In genomic region chr1:151222130-151222529, GRCh38 we compare ENCODE assay signal across 19 cellular contexts. TPM values are rescaled to one million over a fixed set of nuclear protein-coding genes. Genes with fewer than 3 reads are reported as not detected.
DNase-seq lines count a peak whose midpoint lies in the region; ATAC-seq and TF ChIP-seq lines count a peak whose summit lies in the region.
"Had no signal": no experiment of that assay in that cellular context is flagged by ENCODE, and none has a peak within 500 bp of the region (broad histone marks: within the 10 kb centered on the region; RNA-seq: fewer than 3 reads in every experiment).

No MANE protein-coding gene starts in this region.

- TF ChIP-seq CTCF in fibroblast of the aortic adventitia (IDR thresholded peaks at IDR 0.05; ENCODE audit: insufficient read depth, low read length), result no peak

- peaks cover 10% of the 10 kb centered on the region for H3K4me1 Mint-ChIP-seq in stimulated activated effector memory CD8-positive, alpha-beta T cell treated with anti-CD3 and anti-CD28 coated beads, Interleukin-12 subunit alpha, Interleukin-12 subunit beta, amount 100 ng/mL, for 72 hours

- no peaks in the 10 kb centered on the region for H3K9me3 ChIP-seq in SK-N-MC (ENCODE audit: low read depth, low read length)
- H3K9me3 ChIP-seq: ascending aorta, mucosa of descending colon, sigmoid colon had no signal

- H3K27ac ChIP-seq in SK-N-MC, result peak overlapping the region; percentile 13; the same call in 1 of the 2 replicates
- H3K27ac ChIP-seq: 22Rv1, ascending aorta, sigmoid colon had no signal

- no peak overlapping the region for H3K4me3 Mint-ChIP-seq in stimulated activated effector memory CD8-positive, alpha-beta T cell treated with anti-CD3 and anti-CD28 coated beads, Interleukin-12 subunit alpha, Interleukin-12 subunit beta, amount 100 ng/mL, for 72 hours
- H3K4me3 Mint-ChIP-seq: CD4-positive, CD25-positive, alpha-beta regulatory T cell had no signal

- H3K4me3 ChIP-seq in SK-N-MC, result no peak overlapping the region
- H3K4me3 ChIP-seq in fibroblast of the aortic adventitia (ENCODE audit: low read depth, low read length), result no peak overlapping the region
- H3K4me3 ChIP-seq: ascending aorta, mucosa of descending colon, sigmoid colon had no signal

- peaks cover 87% of the 10 kb centered on the region for H3K36me3 Mint-ChIP-seq in stimulated activated effector memory CD8-positive, alpha-beta T cell treated with anti-CD3 and anti-CD28 coated beads, Interleukin-12 subunit alpha, Interleukin-12 subunit beta, amount 100 ng/mL, for 72 hours

- peak overlapping the region; percentile 34 for H3K27ac Mint-ChIP-seq in stimulated activated effector memory CD8-positive, alpha-beta T cell treated with anti-CD3 and anti-CD28 coated beads, Interleukin-12 subunit alpha, Interleukin-12 subunit beta, amount 100 ng/mL, for 72 hours

- no peak overlapping the region for H3K9ac ChIP-seq in SK-N-MC (ENCODE audit: insufficient read length)

- peaks cover 41% of the 10 kb centered on the region for H3K36me3 ChIP-seq in SK-N-MC (ENCODE audit: insufficient read depth, low read length)

- no peaks in the 10 kb centered on the region for H3K9me3 Mint-ChIP-seq in stimulated activated effector memory CD8-positive, alpha-beta T cell treated with anti-CD3 and anti-CD28 coated beads, Interleukin-12 subunit alpha, Interleukin-12 subunit beta, amount 100 ng/mL, for 72 hours
- H3K9me3 Mint-ChIP-seq: CD4-positive, CD25-positive, alpha-beta regulatory T cell had no signal

- DNase-seq in DMS 273 (lab: John Stamatoyannopoulos, UW; ENCODE audit: unreplicated experiment) (peak; percentile 96), DMS 273 treated with DMSO at 0.1 percent for 48 hours (lab: John Stamatoyannopoulos, UW) (no peak), SK-N-MC (ENCODE audit: low read depth, low spot score) (no peak), fibroblast of the aortic adventitia (ENCODE audit: low read depth) (peak; percentile 33), HCEC 1CT (no peak), NCI-H345 treated with DMSO at 0.1 percent for 48 hours (lab: John Stamatoyannopoulos, UW; ENCODE audit: unreplicated experiment) (no peak)
- no peak for DNase-seq in stimulated activated effector memory CD8-positive, alpha-beta T cell treated with anti-CD3 and anti-CD28 coated beads, Interleukin-12 subunit alpha, Interleukin-12 subunit beta, amount 100 ng/mL, for 72 hours (ENCODE audit: low spot score in 2 of 2)
- no peak for DNase-seq in stimulated activated CD4-positive, alpha-beta T cell treated with anti-CD3 and anti-CD28 coated beads, Interleukin-12 subunit alpha, Interleukin-12 subunit beta, amount 100 ng/mL, for 4 hours
- DNase-seq: activated CD4-positive, CD25-positive, alpha-beta regulatory T cell; activated gamma-delta T cell; CD4-positive, CD25-positive, alpha-beta regulatory T cell; mucosa of descending colon; NCI-H1048; NK-92 treated with Interleukin-12 subunit alpha and Interleukin-12 subunit beta, amount 100 ng/mL, for 24 hours; sigmoid colon; stimulated activated CD8-positive, alpha-beta memory T cell treated with anti-CD3 and anti-CD28 coated beads, Interleukin-4, amount 100 ng/mL, for 48 hours had no signal

- ATAC-seq in stimulated activated effector memory CD8-positive, alpha-beta T cell treated with anti-CD3 and anti-CD28 coated beads, Interleukin-12 subunit alpha, Interleukin-12 subunit beta, amount 100 ng/mL, for 72 hours, result no peak
- ATAC-seq: mucosa of descending colon had no signal

RNA-seq across cellular contexts. Expression of gene PIP5K1A, which starts 23.8 kb away (rescaled TPM):
- total RNA-seq in fibroblast of the aortic adventitia (ENCODE audit: low replicate concordance), result 56.4 and 86.4 TPM in 2 replicates

RNA-seq across cellular contexts. Expression of gene VPS72, which starts 32.1 kb away (rescaled TPM):
- 9.2 and 42.8 TPM in 2 replicates for total RNA-seq in fibroblast of the aortic adventitia (ENCODE audit: low replicate concordance)

RNA-seq across cellular contexts. Expression of gene PSMD4, which starts 32.4 kb away (rescaled TPM):
- 111 and 139 TPM in 2 replicates for total RNA-seq in fibroblast of the aortic adventitia (ENCODE audit: low replicate concordance)

RNA-seq across cellular contexts. Expression of gene TMOD4, which starts 46.3 kb away (rescaled TPM):
- 0.54 TPM in 1 of 2 replicates, not detected in the other for total RNA-seq in fibroblast of the aortic adventitia (ENCODE audit: low replicate concordance)
- total RNA-seq: ascending aorta, dermis microvascular lymphatic vessel endothelial cell had no signal

RNA-seq across cellular contexts. Expression of gene SCNM1, which starts 56.2 kb away (rescaled TPM):
- 38.0 and 48.4 TPM in 2 replicates for total RNA-seq in fibroblast of the aortic adventitia (ENCODE audit: low replicate concordance)

Comparison
In these comparisons a context has a peak if more than half of its experiments do, and no peak if none do; other contexts are left out.
1. DNase-seq: peak in DMS 273 (single experiment) and fibroblast of the aortic adventitia (single experiment); none in DMS 273 treated with DMSO at 0.1 percent for 48 hours (single experiment), SK-N-MC (single experiment), stimulated activated effector memory CD8-positive, alpha-beta T cell treated with anti-CD3 and anti-CD28 coated beads, Interleukin-12 subunit alpha, Interleukin-12 subunit beta, amount 100 ng/mL, for 72 hours (0 of 2), HCEC 1CT (single experiment), stimulated activated CD4-positive, alpha-beta T cell treated with anti-CD3 and anti-CD28 coated beads, Interleukin-12 subunit alpha, Interleukin-12 subunit beta, amount 100 ng/mL, for 4 hours (single experiment) and NCI-H345 treated with DMSO at 0.1 percent for 48 hours (single experiment).